8 cellular contexts compared by ENCODE assay signal in genomic region chr2:231604685-231605606, GRCh38. TPM values are rescaled to one million over a fixed set of nuclear protein-coding genes. Genes with fewer than 3 reads are reported as not detected.
DNase-seq lines count a peak whose midpoint lies in the region; ATAC-seq and TF ChIP-seq lines count a peak whose summit lies in the region.

No MANE protein-coding gene starts in this region.

- H3K36me3 ChIP-seq in left ventricle myocardium inferior = no peaks in the 10 kb centered on the region
- no peaks in the 10 kb centered on the region for H3K36me3 ChIP-seq in prostate gland

- TF ChIP-seq POLR2A in prostate gland (IDR thresholded peaks at IDR 0.05) = peak; percentile 56

- DNase-seq in GM12865 (ENCODE audit: low read depth) = peak; percentile 96
- DNase-seq in NCI-H1436 (lab: John Stamatoyannopoulos, UW) = peak; percentile 98
- peak; percentile 91 to 96 (median 95) for DNase-seq in T-helper 1 cell
- peak; percentile 95 for DNase-seq in amniotic stem cell (lab: John Stamatoyannopoulos, UW)
- peak; percentile 99 for DNase-seq in left ventricle myocardium inferior
- peak; percentile 98 for DNase-seq in prostate gland (ENCODE audit: low spot score)
- peak; percentile 98 for DNase-seq in ureter (ENCODE audit: low spot score)

- peak; percentile 86 for ATAC-seq in HG02759 (IDR thresholded peaks at IDR 0.05; ENCODE audit: unreplicated experiment)

- no peak for TF ChIP-seq CTCF in GM12865 (IDR thresholded peaks at IDR 0.05; ENCODE audit: insufficient read depth, low read depth, low read length, missing control alignments)
- TF ChIP-seq CTCF in left ventricle myocardium inferior (IDR thresholded peaks at IDR 0.05; ENCODE audit: borderline replicate concordance) = peak; percentile 20
- TF ChIP-seq CTCF in prostate gland (IDR thresholded peaks at IDR 0.05) = peak in 1 of 4 experiments; percentile 13

- H3K27ac ChIP-seq in left ventricle myocardium inferior (replicated peaks) (peak overlapping the region; percentile 99), prostate gland (peak overlapping the region; percentile 98 to 99)

- intact Hi-C loops in left ventricle myocardium inferior (cut with micrococcal nuclease) = no loop called here
- intact Hi-C loops in prostate gland (cut with DNase I) = loop anchor here (2.0 to 5.0 kb wide), 2 partner anchors 88 to 110 kb away; no protein-coding TSS in a partner anchor

- H3K4me3 ChIP-seq in GM12865 (ENCODE audit: low read depth, low read length) (peak overlapping the region; percentile 59), left ventricle myocardium inferior (peak overlapping the region; percentile 75), prostate gland (peak overlapping the region; percentile 43)

- H3K27me3 ChIP-seq in left ventricle myocardium inferior (ENCODE audit: low read depth) (no peaks in the 10 kb centered on the region), prostate gland (replicated peaks; ENCODE audit: insufficient read depth) (no peaks in the 10 kb centered on the region)

- 18% methylated on average over 46 of the region's 54 CpGs for WGBS in prostate gland

- H3K4me1 ChIP-seq in left ventricle myocardium inferior = peaks cover 60% of the 10 kb centered on the region
- peaks cover 11% of the 10 kb centered on the region for H3K4me1 ChIP-seq in prostate gland (replicated peaks)

- H3K9me3 ChIP-seq in left ventricle myocardium inferior (replicated peaks) = no peaks in the 10 kb centered on the region
- no peaks in the 10 kb centered on the region for H3K9me3 ChIP-seq in prostate gland

RNA-seq across cellular contexts. Expression of gene TEX44, which starts 12.3 kb away (rescaled TPM):
- total RNA-seq in left ventricle myocardium inferior = not detected
- 10 to 100 TPM in 1 of 2 donors, not detected in 1; 10.6 TPM for total RNA-seq in prostate gland
- not detected for total RNA-seq in ureter

Comparison
In these comparisons a context has a peak if more than half of its experiments do, and no peak if none do; other contexts are left out.
1. Peak in every context shown above with its lines: DNase-seq, ATAC-seq, H3K4me3 ChIP-seq and H3K27ac ChIP-seq.